ENCODE assay signal across 8 cellular contexts in genomic region chr1:111139956-111140679, GRCh38. TPM values are rescaled to one million over a fixed set of nuclear protein-coding genes. Genes with fewer than 3 reads are reported as not detected.
DNase-seq lines count a peak whose midpoint lies in the region; ATAC-seq and TF ChIP-seq lines count a peak whose summit lies in the region.

Gene CEPT1, plus strand, starts transcription at chr1:111140223. Its CDS starts 7,492 bp downstream, at chr1:111147715.
Gene DRAM2, minus strand, starts transcription at chr1:111140093. Its CDS starts 8,539 bp downstream, at chr1:111131554.

- H3K9me3 ChIP-seq in Loucy (ENCODE audit: insufficient read depth, low read depth, low read length) (no peaks in the 10 kb centered on the region), RWPE2 (ENCODE audit: severe bottlenecking) (no peaks in the 10 kb centered on the region)

- H3K4me3 ChIP-seq in H7 (ENCODE audit: insufficient read depth, low read depth, low read length) (peak within 1 kb of the TSS; percentile 95), Loucy (ENCODE audit: low read length, poor library complexity, severe bottlenecking) (peak within 1 kb of the TSS; percentile 98), RWPE2 (ENCODE audit: severe bottlenecking) (peak within 1 kb of the TSS; percentile 86)

- H3K79me2 ChIP-seq in Loucy (ENCODE audit: insufficient read depth, low read length), result peaks cover 73% of the 10 kb centered on the region

- no peaks in the 10 kb centered on the region for H3K9me3 Mint-ChIP-seq in nephron

- H3K4me1 Mint-ChIP-seq in nephron, result peaks cover 23% of the 10 kb centered on the region

- peak; percentile 74 for ATAC-seq in RWPE2 (ENCODE audit: low read depth)
- ATAC-seq in stimulated activated naive CD8-positive, alpha-beta T cell treated with anti-CD3 and anti-CD28 coated beads, Interleukin-15, Interleukin-2, amounts not matched to agents 100 U/mL and 50 U/mL, for 24 hours, result peak; percentile 91

- H3K9me2 ChIP-seq in Loucy (replicated peaks; ENCODE audit: low read depth, low read length), result no peaks in the 10 kb centered on the region

- H4K20me1 ChIP-seq in Loucy (ENCODE audit: insufficient read depth, low read length, poor library complexity, severe bottlenecking), result peaks cover 39% of the 10 kb centered on the region

- H3K9ac ChIP-seq in Loucy (ENCODE audit: low read depth, low read length, poor library complexity, severe bottlenecking), result peak within 1 kb of the TSS; percentile 87

- peak within 1 kb of the TSS; percentile 67 for H3K27ac ChIP-seq in RWPE2 (ENCODE audit: poor library complexity, severe bottlenecking)

- H2AFZ ChIP-seq in Loucy (ENCODE audit: low read length), result peak within 1 kb of the TSS; percentile 92

- peak within 1 kb of the TSS; percentile 85 to 95 (median 92) for H3K27ac Mint-ChIP-seq in nephron

- no peaks in the 10 kb centered on the region for H3K27me3 ChIP-seq in H7 (ENCODE audit: control insufficient read depth, insufficient read depth, low read length)
- no peaks in the 10 kb centered on the region for H3K27me3 ChIP-seq in Loucy (ENCODE audit: insufficient read depth, low read length, poor library complexity, severe bottlenecking)
- H3K27me3 ChIP-seq in RWPE2 (ENCODE audit: insufficient read depth, poor library complexity, severe bottlenecking), result no peaks in the 10 kb centered on the region

- peaks cover 1% of the 10 kb centered on the region for H3K36me3 ChIP-seq in H7 (replicated peaks; ENCODE audit: control insufficient read depth, insufficient read depth, low read length)
- H3K36me3 ChIP-seq in Loucy (ENCODE audit: insufficient read depth, low read length), result no peaks in the 10 kb centered on the region
- H3K36me3 ChIP-seq in RWPE2 (ENCODE audit: low read depth), result peaks cover 30% of the 10 kb centered on the region

- H3K4me3 Mint-ChIP-seq in nephron, result peak within 1 kb of the TSS; percentile 96 to 100 (median 98)

- H3K27me3 Mint-ChIP-seq in nephron (ENCODE audit: low read depth), result no peaks in the 10 kb centered on the region

- peak within 1 kb of the TSS; percentile 99 for H3K4me2 ChIP-seq in Loucy (ENCODE audit: low read depth, low read length, poor library complexity, severe bottlenecking)

- TF ChIP-seq CTCF in Loucy (conservative IDR thresholded peaks at IDR 0.05; ENCODE audit: low read length) (0 out of 2 replicates have a peak, but pooled peaks have one; percentile 9), RWPE2 (IDR thresholded peaks at IDR 0.05; ENCODE audit: poor library complexity, severe bottlenecking) (no peak), nephron (IDR thresholded peaks at IDR 0.05; ENCODE audit: unreplicated experiment in 3 of 3) (no peak)

- peaks cover 7% of the 10 kb centered on the region for H3K36me3 Mint-ChIP-seq in nephron (ENCODE audit: low read depth)

- H3K4me1 ChIP-seq in Loucy (ENCODE audit: insufficient read depth, low read length, poor library complexity, severe bottlenecking) (peaks cover 56% of the 10 kb centered on the region), RWPE2 (ENCODE audit: insufficient read depth, poor library complexity, severe bottlenecking) (peaks cover 20% of the 10 kb centered on the region)

- DNase-seq in ELF-1 (ENCODE audit: low read depth, low spot score) (peak; percentile 98), H7 (peak; percentile 97), RWPE2 (ENCODE audit: low spot score) (peak; percentile 97), fibroblast of the conjunctiva (ENCODE audit: low read depth) (peak; percentile 90)
- DNase-seq in activated effector memory CD4-positive, alpha-beta T cell treated with Interleukin-2 at 50 U/mL for 16 hours, result peak; percentile 84
- peak; percentile 95 for DNase-seq in stimulated activated naive CD8-positive, alpha-beta T cell treated with anti-CD3 and anti-CD28 coated beads, Interleukin-15, Interleukin-2, amounts not matched to agents 100 U/mL and 50 U/mL, for 24 hours

- H3F3A ChIP-seq in Loucy (ENCODE audit: low read depth), result no peaks in the 10 kb centered on the region

RNA-seq across cellular contexts. Expression of gene CEPT1, which starts in this region (rescaled TPM):
- total RNA-seq in H7 (2014; rRNA removed; shearing (Covaris generic)), result 20.1 and 20.5 TPM in 2 replicates

RNA-seq across cellular contexts. Expression of gene DRAM2, which starts in this region (rescaled TPM):
- total RNA-seq in H7 (2014; rRNA removed; shearing (Covaris generic)), result 119 and 149 TPM in 2 replicates

Comparison
In these comparisons a context has a peak if more than half of its experiments do, and no peak if none do; other contexts are left out.
1. Peak in every context shown above with its lines: DNase-seq, ATAC-seq, H3K4me3 ChIP-seq and H3K27ac ChIP-seq.